Comparison of ENCODE assay signal across 20 cellular contexts in the genomic region with DNA sequence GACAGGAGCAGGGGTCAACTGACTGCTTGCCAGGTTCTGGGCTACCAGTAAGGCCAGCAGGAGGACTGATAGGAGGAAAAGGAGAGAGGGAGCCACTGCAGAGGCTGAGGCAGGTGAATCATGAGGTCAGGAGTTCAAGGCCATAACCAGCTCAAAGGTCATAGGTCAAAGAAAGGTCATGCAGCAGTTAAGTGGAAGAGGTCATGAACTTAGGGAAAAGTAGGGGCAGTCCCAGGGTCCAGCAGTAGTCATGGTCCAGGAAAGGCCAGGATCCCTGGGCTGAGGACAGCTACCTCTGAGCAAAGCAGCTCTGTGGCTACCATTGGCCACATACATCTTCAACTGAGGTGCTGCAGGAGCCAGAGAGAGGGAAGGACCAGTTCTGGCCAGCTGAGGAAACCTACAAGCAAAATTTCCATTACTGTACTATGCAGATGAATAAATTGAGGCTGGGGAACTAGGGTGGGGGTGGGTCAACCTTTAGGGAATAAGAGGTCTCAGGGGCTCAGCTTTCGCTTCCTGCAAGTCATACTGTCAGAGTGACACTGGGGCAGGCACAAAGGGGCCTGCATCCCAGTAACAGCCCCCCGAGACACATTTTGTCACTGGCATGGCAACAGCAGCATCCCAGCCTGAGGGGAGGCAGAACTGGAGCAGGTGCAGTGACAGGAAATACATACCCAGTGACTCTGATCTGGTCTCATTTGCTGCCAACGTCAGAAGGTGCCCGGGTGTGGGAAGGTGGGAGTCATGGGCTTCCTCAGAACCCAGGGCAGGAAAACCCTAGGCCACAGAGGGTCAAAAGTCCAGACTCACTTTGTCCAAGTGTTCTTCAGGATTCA.
"Had no signal": no experiment of that assay in that cellular context is flagged by ENCODE, and none has a peak within 500 bp of the region (broad histone marks: within the 10 kb centered on the region; RNA-seq: fewer than 3 reads in every experiment).

No MANE protein-coding gene starts in this region.

- H3K9me3 ChIP-seq: colonic mucosa, tibial nerve, uterus had no signal

- ATAC-seq: activated T-helper 17 cell treated with anti-CD3 and anti-CD28 coated beads, Interleukin-2, amount 50 U/mL, for 72 hours; natural killer cell treated with Interleukin-12 subunit alpha and Interleukin-12 subunit beta and Interleukin-15 and Interleukin-18, amount 100 ng/mL, for 72 hours; stimulated activated naive CD8-positive, alpha-beta T cell treated with anti-CD3 and anti-CD28 coated beads, Interleukin-15, Interleukin-2, amounts not matched to agents 100 U/mL and 50 U/mL, for 24 hours had no signal

- H3K4me1 ChIP-seq: colonic mucosa, uterus had no signal

- H3K4me3 Mint-ChIP-seq: activated B cell treated with CpG ODN at 0.5 μM for 24 hours; activated T-helper 17 cell treated with anti-CD3 and anti-CD28 coated beads, Interleukin-2, amount 50 U/mL, for 72 hours; brain; mesothelial cell of epicardium; natural killer cell treated with Interleukin-12 subunit alpha and Interleukin-12 subunit beta and Interleukin-15 and Interleukin-18, amount 100 ng/mL, for 72 hours had no signal

- H3K4me3 ChIP-seq: colonic mucosa, lung, tibial nerve, uterus had no signal

- H3K27me3 ChIP-seq: colonic mucosa, tibial nerve, uterus had no signal

- H3K9me3 Mint-ChIP-seq: activated B cell treated with CpG ODN at 0.5 μM for 24 hours; activated T-helper 17 cell treated with anti-CD3 and anti-CD28 coated beads, Interleukin-2, amount 50 U/mL, for 72 hours; mesothelial cell of epicardium; natural killer cell treated with Interleukin-12 subunit alpha and Interleukin-12 subunit beta and Interleukin-15 and Interleukin-18, amount 100 ng/mL, for 72 hours had no signal

- H3K27ac Mint-ChIP-seq: activated B cell treated with CpG ODN at 0.5 μM for 24 hours; activated T-helper 17 cell treated with anti-CD3 and anti-CD28 coated beads, Interleukin-2, amount 50 U/mL, for 72 hours; mesothelial cell of epicardium had no signal

- H3K36me3 Mint-ChIP-seq: natural killer cell treated with Interleukin-12 subunit alpha and Interleukin-12 subunit beta and Interleukin-15 and Interleukin-18, amount 100 ng/mL, for 72 hours had no signal

- H3K27ac ChIP-seq: colonic mucosa, tibial nerve, uterus had no signal

- FAIRE-seq: endometrium, frontal cortex, keratinocyte had no signal

- H3K36me3 ChIP-seq: colonic mucosa, uterus had no signal

- H3K4me1 Mint-ChIP-seq: activated T-helper 17 cell treated with anti-CD3 and anti-CD28 coated beads, Interleukin-2, amount 50 U/mL, for 72 hours had no signal

- H3K27me3 Mint-ChIP-seq: activated B cell treated with CpG ODN at 0.5 μM for 24 hours; activated T-helper 17 cell treated with anti-CD3 and anti-CD28 coated beads, Interleukin-2, amount 50 U/mL, for 72 hours; brain; natural killer cell treated with Interleukin-12 subunit alpha and Interleukin-12 subunit beta and Interleukin-15 and Interleukin-18, amount 100 ng/mL, for 72 hours had no signal

- DNase-seq: activated B cell treated with CpG ODN at 0.5 μM for 24 hours; activated CD4-positive, alpha-beta T cell treated with anti-CD3 and anti-CD28 coated beads, Interleukin-2, amount 50 U/mL, for 1 hour; activated naive CD4-positive, alpha-beta T cell; anterior cingulate cortex; central memory CD4-positive, alpha-beta T cell; colonic mucosa; erythroblast; hypothalamus; stimulated activated CD8-positive, alpha-beta memory T cell treated with anti-CD3 and anti-CD28 coated beads, Interleukin-4, amount 100 ng/mL, for 48 hours; stimulated activated naive CD8-positive, alpha-beta T cell treated with anti-CD3 and anti-CD28 coated beads, Interleukin-15, Interleukin-2, amounts not matched to agents 100 U/mL and 50 U/mL, for 24 hours; uterus had no signal
